ENCODE assay signal across 18 cellular contexts in the genomic region with DNA sequence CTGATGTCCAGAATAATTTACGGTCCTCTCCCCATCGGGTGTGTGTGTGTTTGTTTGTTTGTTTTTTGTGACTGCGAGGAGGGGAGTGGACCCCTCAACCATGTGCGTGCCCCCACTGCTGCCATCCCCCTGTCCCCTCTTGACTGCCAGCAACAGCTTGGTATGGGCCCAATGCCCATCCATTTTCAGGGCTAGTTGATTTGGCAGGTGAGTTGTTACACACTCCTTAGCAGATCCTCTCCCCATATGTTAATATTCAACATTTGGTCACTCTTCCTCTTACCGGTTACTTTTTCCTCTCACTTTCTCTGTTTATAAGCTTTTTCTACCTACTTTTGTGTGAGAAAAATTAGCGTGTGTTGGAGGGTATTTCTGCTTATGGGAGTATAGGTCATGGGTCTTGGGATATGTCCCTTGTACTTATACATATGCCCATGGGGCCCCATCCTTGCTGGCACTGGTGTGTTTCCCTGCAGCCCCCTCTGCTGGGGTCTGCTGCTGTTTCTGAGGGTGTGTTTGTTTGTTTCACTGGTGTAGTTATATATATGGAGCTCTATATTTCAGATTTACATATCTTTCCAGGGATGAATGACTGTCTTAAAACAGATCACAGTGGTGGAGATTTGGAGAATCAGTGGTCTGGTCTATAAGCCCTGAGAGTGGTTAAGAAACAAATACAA.
"Had no signal": no experiment of that assay in that cellular context is flagged by ENCODE, and none has a peak within 500 bp of the region (broad histone marks: within the 10 kb centered on the region; RNA-seq: fewer than 3 reads in every experiment).

No MANE protein-coding gene starts in this region.

- DNase-seq: activated B cell treated with CpG ODN at 0.5 μM for 24 hours; activated CD4-positive, alpha-beta memory T cell treated with anti-CD3 and anti-CD28 coated beads for 36 hours; activated CD4-positive, alpha-beta T cell treated with anti-CD3 and anti-CD28 coated beads for 4 hours; activated naive CD8-positive, alpha-beta T cell treated with anti-CD3 and anti-CD28 coated beads, Interleukin-2, amount 10 ng/mL, durations not matched to agents 7 days and 5 days; activated T-cell treated with anti-CD3 and anti-CD28 coated beads for 4 hours; brain microvascular endothelial cell; central memory CD4-positive, alpha-beta T cell; cortex of kidney; effector CD4-positive, alpha-beta T cell; gastrocnemius medialis; kidney; natural killer cell; stimulated activated CD8-positive, alpha-beta memory T cell treated with anti-CD3 and anti-CD28 coated beads, Interleukin-4, amount 100 ng/mL, for 48 hours; stimulated activated naive CD4-positive, alpha-beta T cell had no signal

- H3K4me3 ChIP-seq: gastrocnemius medialis, lung, thyroid gland had no signal

- H3K36me3 ChIP-seq: brain microvascular endothelial cell, gastrocnemius medialis, thyroid gland had no signal

- ATAC-seq: esophagus mucosa, gastrocnemius medialis, left lobe of liver, natural killer cell had no signal

- H3K27ac ChIP-seq: brain microvascular endothelial cell, gastrocnemius medialis, thyroid gland had no signal

- H3K9me3 ChIP-seq: gastrocnemius medialis, thyroid gland had no signal
